14 cellular contexts compared by ENCODE assay signal in the genomic region with DNA sequence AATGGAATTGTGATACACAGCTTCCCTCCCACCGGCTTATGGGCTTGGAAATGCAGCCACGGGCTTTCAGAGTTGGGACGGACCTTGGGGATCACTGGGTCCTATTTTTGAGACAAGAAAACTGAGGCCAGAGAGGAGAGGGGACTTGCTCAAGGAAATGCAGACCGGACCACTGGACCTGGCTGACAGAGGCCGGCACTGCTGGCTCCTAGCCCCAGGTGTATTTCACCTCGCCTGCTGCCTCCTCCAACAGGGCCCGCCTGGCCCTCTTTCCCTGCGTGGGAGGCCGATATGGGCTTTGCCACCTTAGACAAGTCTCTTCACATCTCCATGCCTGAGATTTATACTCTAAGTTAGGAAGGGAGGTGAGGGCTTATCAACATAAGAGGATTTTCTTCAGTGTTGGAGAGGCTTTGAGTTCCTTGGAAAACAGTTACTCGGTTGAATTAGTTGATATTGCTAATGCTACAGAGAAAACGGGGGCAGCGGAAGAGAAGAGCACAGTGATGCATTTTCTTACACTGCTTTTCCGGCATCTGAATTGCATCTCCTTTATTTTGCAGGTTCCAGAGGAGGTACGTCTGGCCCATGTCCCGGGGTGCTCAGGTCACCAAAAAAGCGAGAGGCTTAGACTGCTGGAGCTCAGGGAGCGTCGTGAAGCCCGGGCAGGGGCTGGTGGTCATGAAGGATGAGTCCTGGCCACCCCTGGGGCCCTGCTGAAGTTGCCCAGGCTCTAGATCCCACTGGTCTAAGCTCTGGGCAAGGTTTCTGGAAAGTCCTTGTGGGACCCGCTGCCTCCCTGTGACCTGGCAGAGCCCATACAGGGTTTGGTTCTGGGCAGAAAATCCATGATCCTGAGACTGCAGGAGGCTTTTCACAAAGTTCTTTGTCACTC.
"Had no signal": no experiment of that assay in that cellular context is flagged by ENCODE, and none has a peak within 500 bp of the region (broad histone marks: within the 10 kb centered on the region; RNA-seq: fewer than 3 reads in every experiment).

No MANE protein-coding gene starts in this region.

- H3K4me3 ChIP-seq: smooth muscle cell had no signal

- H3K27me3 Mint-ChIP-seq: stimulated activated naive B cell treated with anti-CD40 and anti-IgM and Interleukin-4, amounts not matched to agents 10 μg/mL and 1 μg/mL and 100 μg/mL, for 72 hours had no signal

- DNase-seq: activated CD4-positive, alpha-beta T cell treated with anti-CD3 and anti-CD28 coated beads, Interleukin-2, amount 50 U/mL, for 48 hours; activated gamma-delta T cell treated with Interleukin-2 at 50 U/mL for 16 hours; activated T-cell treated with anti-CD3 and anti-CD28 coated beads, Interleukin-2, amount 50 U/mL, for 48 hours; cortex of kidney; effector memory CD4-positive, alpha-beta T cell; right cardiac atrium; stimulated activated CD4-positive, alpha-beta T cell treated with anti-CD3 and anti-CD28 coated beads, Interleukin-1b, Interleukin-23, amount 100 ng/mL, for 48 hours; stimulated activated naive B cell treated with anti-CD40 and anti-IgM and Interleukin-4, amounts not matched to agents 10 μg/mL and 1 μg/mL and 100 μg/mL, for 72 hours; trophoblast cell had no signal

- H3K9me3 ChIP-seq: neutrophil had no signal

- H3K4me1 Mint-ChIP-seq: stimulated activated naive B cell treated with anti-CD40 and anti-IgM and Interleukin-4, amounts not matched to agents 10 μg/mL and 1 μg/mL and 100 μg/mL, for 72 hours had no signal

- H3K4me3 Mint-ChIP-seq: mesothelial cell of epicardium; stimulated activated naive B cell treated with anti-CD40 and anti-IgM and Interleukin-4, amounts not matched to agents 10 μg/mL and 1 μg/mL and 100 μg/mL, for 72 hours had no signal

- H3K27me3 ChIP-seq: neutrophil had no signal

- H3K36me3 ChIP-seq: neutrophil had no signal

- ATAC-seq: activated CD4-positive, CD25-positive, alpha-beta regulatory T cell treated with anti-CD3 and anti-CD28 coated beads, Interleukin-2, amount 50 U/mL, for 24 hours; stimulated activated naive B cell treated with anti-CD40 and anti-IgM and Interleukin-4, amounts not matched to agents 10 μg/mL and 1 μg/mL and 100 μg/mL, for 72 hours had no signal

- H3K27ac Mint-ChIP-seq: mesothelial cell of epicardium; stimulated activated naive B cell treated with anti-CD40 and anti-IgM and Interleukin-4, amounts not matched to agents 10 μg/mL and 1 μg/mL and 100 μg/mL, for 72 hours had no signal

- H3K9me3 Mint-ChIP-seq: mesothelial cell of epicardium; stimulated activated naive B cell treated with anti-CD40 and anti-IgM and Interleukin-4, amounts not matched to agents 10 μg/mL and 1 μg/mL and 100 μg/mL, for 72 hours had no signal

- H3K27ac ChIP-seq: epithelial cell of prostate, neutrophil had no signal

- H3K4me2 ChIP-seq: smooth muscle cell had no signal
